Comparison of ENCODE assay signal across 17 cellular contexts in genomic region chr17:42485680-42486079, GRCh38.
"Had no signal": no experiment of that assay in that cellular context is flagged by ENCODE, and none has a peak within 500 bp of the region (broad histone marks: within the 10 kb centered on the region; RNA-seq: fewer than 3 reads in every experiment).

No MANE protein-coding gene starts in this region.

- H3K27me3 ChIP-seq: neutrophil, transverse colon had no signal

- H3K27ac ChIP-seq: epithelial cell of prostate, left ventricle myocardium inferior, neutrophil, skin epidermis, transverse colon, WERI-Rb-1 had no signal

- ATAC-seq: natural killer cell had no signal

- H3K4me3 ChIP-seq: left ventricle myocardium inferior, skin epidermis, transverse colon had no signal

- H3K9me3 ChIP-seq: left ventricle myocardium inferior, neutrophil, transverse colon had no signal

- FAIRE-seq: kidney had no signal

- DNase-seq: activated CD4-positive, alpha-beta T cell treated with anti-CD3 and anti-CD28 coated beads, Interleukin-2, amount 50 U/mL, for 48 hours; activated T-cell treated with anti-CD3 and anti-CD28 coated beads, Interleukin-2, amount 50 U/mL, for 24 hours; amniotic stem cell; effector memory CD4-positive, alpha-beta T cell; hippocampal formation; kidney; left ventricle myocardium inferior; mesendoderm; natural killer cell; stimulated activated CD4-positive, alpha-beta T cell treated with anti-CD3 and anti-CD28 coated beads, Interleukin-4, amount 100 ng/mL, for 24 hours; stimulated activated naive CD4-positive, alpha-beta T cell; substantia nigra; transverse colon; WERI-Rb-1 had no signal
